ENCODE assay signal across 2 cellular contexts in the genomic region with DNA sequence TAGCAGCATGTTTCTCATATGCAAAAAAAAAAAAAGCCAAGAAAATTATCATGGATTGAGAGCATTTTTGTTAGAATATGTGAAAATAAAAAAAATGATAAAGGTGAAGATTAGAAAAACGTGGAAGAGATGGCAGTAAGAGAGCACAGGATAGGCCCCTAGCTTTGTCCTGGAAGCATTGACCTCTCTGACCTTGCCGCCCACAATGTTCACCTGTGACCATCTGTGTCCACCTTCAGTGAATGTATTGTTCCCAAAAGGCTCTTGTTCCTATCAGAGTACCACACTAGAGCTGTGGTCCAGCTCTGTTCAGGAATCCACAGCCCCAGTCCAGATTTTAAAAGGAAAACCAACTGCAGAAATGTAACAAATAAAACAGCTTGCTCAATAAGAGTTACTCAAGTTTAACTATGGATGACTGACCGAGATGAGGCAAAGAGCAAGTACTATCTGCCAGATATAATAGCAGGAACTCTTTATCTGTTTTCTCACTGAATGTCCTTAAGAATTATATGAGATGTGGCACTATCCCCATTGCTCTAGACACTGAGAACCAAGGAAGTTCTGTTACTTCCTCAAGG.
A peak's percentile ranks its signal among the peaks of the same experiment; 100 is the strongest.
TF ChIP-seq lines count a peak whose summit lies in the region.

No MANE protein-coding gene starts in this region.

TF ChIP-seq in IMR-90, 13 proteins besides CTCF, POLR2A, EP300 and RAD21:
- no peak for TF ChIP-seq RFX5 (IDR thresholded peaks at IDR 0.05; ENCODE audit: low read depth, low read length)
- no peak for TF ChIP-seq SMC3 (IDR thresholded peaks at IDR 0.05; ENCODE audit: low read depth, low read length)
- TF ChIP-seq, protein P1, sequence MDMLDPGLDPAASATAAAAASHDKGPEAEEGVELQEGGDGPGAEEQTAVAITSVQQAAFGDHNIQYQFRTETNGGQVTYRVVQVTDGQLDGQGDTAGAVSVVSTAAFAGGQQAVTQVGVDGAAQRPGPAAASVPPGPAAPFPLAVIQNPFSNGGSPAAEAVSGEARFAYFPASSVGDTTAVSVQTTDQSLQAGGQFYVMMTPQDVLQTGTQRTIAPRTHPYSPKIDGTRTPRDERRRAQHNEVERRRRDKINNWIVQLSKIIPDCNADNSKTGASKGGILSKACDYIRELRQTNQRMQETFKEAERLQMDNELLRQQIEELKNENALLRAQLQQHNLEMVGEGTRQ (IDR thresholded peaks at IDR 0.05; ENCODE audit: low read depth, low read length) = no peak
- TF ChIP-seq FOS (IDR thresholded peaks at IDR 0.05; ENCODE audit: low read depth, low read length) = no peak
- TF ChIP-seq CHD1 (IDR thresholded peaks at IDR 0.05; ENCODE audit: low read depth, low read length) = no peak
- no peak for TF ChIP-seq MAZ (IDR thresholded peaks at IDR 0.05; ENCODE audit: borderline replicate concordance, low read depth, low read length)
- TF ChIP-seq RCOR1 (IDR thresholded peaks at IDR 0.05; ENCODE audit: insufficient replicate concordance, low read length) = no peak
- no peak for TF ChIP-seq BHLHE40 (IDR thresholded peaks at IDR 0.05; ENCODE audit: low read depth, low read length)
- no peak for TF ChIP-seq NFE2L2 (IDR thresholded peaks at IDR 0.05; ENCODE audit: low read depth, low read length)
- TF ChIP-seq MAFK (IDR thresholded peaks at IDR 0.05; ENCODE audit: low read depth, low read length) = no peak
- TF ChIP-seq, protein P2, sequence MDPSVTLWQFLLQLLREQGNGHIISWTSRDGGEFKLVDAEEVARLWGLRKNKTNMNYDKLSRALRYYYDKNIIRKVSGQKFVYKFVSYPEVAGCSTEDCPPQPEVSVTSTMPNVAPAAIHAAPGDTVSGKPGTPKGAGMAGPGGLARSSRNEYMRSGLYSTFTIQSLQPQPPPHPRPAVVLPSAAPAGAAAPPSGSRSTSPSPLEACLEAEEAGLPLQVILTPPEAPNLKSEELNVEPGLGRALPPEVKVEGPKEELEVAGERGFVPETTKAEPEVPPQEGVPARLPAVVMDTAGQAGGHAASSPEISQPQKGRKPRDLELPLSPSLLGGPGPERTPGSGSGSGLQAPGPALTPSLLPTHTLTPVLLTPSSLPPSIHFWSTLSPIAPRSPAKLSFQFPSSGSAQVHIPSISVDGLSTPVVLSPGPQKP (IDR thresholded peaks at IDR 0.05; ENCODE audit: borderline replicate concordance, low read depth, low read length) = no peak
- TF ChIP-seq CEBPB (IDR thresholded peaks at IDR 0.05; ENCODE audit: low read depth, low read length) = no peak
- no peak for TF ChIP-seq MXI1 (IDR thresholded peaks at IDR 0.05; ENCODE audit: borderline replicate concordance, low read depth, low read length)

TF ChIP-seq in K562, 482 proteins besides CTCF, POLR2A, EP300 and RAD21:
- TF ChIP-seq CCAR2 (IDR thresholded peaks at IDR 0.05; ENCODE audit: low read depth, low read length) = no peak
- TF ChIP-seq, protein P3, sequence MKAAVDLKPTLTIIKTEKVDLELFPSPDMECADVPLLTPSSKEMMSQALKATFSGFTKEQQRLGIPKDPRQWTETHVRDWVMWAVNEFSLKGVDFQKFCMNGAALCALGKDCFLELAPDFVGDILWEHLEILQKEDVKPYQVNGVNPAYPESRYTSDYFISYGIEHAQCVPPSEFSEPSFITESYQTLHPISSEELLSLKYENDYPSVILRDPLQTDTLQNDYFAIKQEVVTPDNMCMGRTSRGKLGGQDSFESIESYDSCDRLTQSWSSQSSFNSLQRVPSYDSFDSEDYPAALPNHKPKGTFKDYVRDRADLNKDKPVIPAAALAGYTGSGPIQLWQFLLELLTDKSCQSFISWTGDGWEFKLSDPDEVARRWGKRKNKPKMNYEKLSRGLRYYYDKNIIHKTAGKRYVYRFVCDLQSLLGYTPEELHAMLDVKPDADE (conservative IDR thresholded peaks at IDR 0.05; ENCODE audit: control insufficient read depth, low read depth, low read length) = no peak
- TF ChIP-seq, protein P4, sequence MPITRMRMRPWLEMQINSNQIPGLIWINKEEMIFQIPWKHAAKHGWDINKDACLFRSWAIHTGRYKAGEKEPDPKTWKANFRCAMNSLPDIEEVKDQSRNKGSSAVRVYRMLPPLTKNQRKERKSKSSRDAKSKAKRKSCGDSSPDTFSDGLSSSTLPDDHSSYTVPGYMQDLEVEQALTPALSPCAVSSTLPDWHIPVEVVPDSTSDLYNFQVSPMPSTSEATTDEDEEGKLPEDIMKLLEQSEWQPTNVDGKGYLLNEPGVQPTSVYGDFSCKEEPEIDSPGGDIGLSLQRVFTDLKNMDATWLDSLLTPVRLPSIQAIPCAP (CRISPR knock-in tag; IDR thresholded peaks at IDR 0.05; ENCODE audit: borderline replicate concordance) = no peak
- no peak for TF ChIP-seq EZH2 (IDR thresholded peaks at IDR 0.05; ENCODE audit: borderline replicate concordance, low read depth, low read length)
- TF ChIP-seq, protein P5, sequence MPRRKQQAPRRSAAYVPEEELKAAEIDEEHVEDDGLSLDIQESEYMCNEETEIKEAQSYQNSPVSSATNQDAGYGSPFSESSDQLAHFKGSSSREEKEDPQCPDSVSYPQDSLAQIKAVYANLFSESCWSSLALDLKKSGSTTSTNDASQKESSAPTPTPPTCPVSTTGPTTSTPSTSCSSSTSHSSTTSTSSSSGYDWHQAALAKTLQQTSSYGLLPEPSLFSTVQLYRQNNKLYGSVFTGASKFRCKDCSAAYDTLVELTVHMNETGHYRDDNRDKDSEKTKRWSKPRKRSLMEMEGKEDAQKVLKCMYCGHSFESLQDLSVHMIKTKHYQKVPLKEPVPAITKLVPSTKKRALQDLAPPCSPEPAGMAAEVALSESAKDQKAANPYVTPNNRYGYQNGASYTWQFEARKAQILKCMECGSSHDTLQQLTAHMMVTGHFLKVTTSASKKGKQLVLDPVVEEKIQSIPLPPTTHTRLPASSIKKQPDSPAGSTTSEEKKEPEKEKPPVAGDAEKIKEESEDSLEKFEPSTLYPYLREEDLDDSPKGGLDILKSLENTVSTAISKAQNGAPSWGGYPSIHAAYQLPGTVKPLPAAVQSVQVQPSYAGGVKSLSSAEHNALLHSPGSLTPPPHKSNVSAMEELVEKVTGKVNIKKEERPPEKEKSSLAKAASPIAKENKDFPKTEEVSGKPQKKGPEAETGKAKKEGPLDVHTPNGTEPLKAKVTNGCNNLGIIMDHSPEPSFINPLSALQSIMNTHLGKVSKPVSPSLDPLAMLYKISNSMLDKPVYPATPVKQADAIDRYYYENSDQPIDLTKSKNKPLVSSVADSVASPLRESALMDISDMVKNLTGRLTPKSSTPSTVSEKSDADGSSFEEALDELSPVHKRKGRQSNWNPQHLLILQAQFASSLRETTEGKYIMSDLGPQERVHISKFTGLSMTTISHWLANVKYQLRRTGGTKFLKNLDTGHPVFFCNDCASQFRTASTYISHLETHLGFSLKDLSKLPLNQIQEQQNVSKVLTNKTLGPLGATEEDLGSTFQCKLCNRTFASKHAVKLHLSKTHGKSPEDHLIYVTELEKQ (CRISPR knock-in tag; IDR thresholded peaks at IDR 0.05) = no peak
- no peak for TF ChIP-seq HLTF (IDR thresholded peaks at IDR 0.05)
- TF ChIP-seq SIRT6 (IDR thresholded peaks at IDR 0.05; ENCODE audit: low read depth, low read length) = no peak
- TF ChIP-seq ZNF217 (CRISPR knock-in tag; IDR thresholded peaks at IDR 0.05) = no peak
- peak; percentile 58; the same call in 1 of the 2 replicates for TF ChIP-seq ESRRA (IDR thresholded peaks at IDR 0.05; ENCODE audit: borderline replicate concordance, low read depth)
- peak; percentile 33; the same call in 1 of the 2 replicates for TF ChIP-seq ELF1 (tag; IDR thresholded peaks at IDR 0.05)
- no peak for TF ChIP-seq XRCC5 (IDR thresholded peaks at IDR 0.05; ENCODE audit: low read depth, low read length)
- TF ChIP-seq GTF2E2 (tag; IDR thresholded peaks at IDR 0.05) = no peak
- peak; percentile 64 for TF ChIP-seq EGR1 (conservative IDR thresholded peaks at IDR 0.05)
